Comparison of ENCODE assay signal across 8 cellular contexts in the genomic region with DNA sequence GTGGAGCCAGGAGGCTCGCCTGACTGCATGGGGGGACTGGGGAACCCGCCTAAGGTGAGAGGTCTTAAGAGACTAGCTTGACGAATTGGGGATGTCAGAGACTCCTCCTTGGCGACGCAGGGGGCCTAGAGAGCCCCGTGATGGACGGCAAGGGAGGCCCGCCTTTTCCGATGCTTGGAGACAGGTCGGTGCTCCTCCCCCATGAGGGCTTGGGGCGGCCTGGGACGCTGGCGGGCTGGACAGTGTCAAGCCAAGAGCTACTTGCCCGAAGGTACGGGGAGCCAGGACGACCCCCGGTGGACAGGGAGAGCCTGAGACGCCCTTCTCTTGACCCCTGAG. TPM values are rescaled to one million over a fixed set of nuclear protein-coding genes. Genes with fewer than 3 reads are reported as not detected.
DNase-seq lines count a peak whose midpoint lies in the region; ATAC-seq and FAIRE-seq lines count a peak whose summit lies in the region.

No MANE protein-coding gene starts in this region.

- no peaks in the 10 kb centered on the region for H3K9me3 ChIP-seq in small intestine (ENCODE audit: control insufficient read depth, low read depth)

- H3K4me1 ChIP-seq in small intestine (ENCODE audit: control insufficient read depth in 2 of 2, insufficient read depth in 1 of 2, low read depth in 1 of 2, low read length in 1 of 2), result peaks cover 2 to 9% of the 10 kb centered on the region in 2 donors

- ATAC-seq in HG02763 (IDR thresholded peaks at IDR 0.05; ENCODE audit: unreplicated experiment), result peak; percentile 16

- WGBS in small intestine, 3 donors, result 1 to 2% (median 2%) methylated on average over 18 of the region's 18 CpGs

- peak overlapping the region; percentile 52 for H3K27ac ChIP-seq in angular gyrus (ENCODE audit: low read depth, low read length)
- peak overlapping the region; percentile 73 to 89 for H3K27ac ChIP-seq in small intestine (ENCODE audit: low read depth in 1 of 2, low read length in 1 of 2)

- FAIRE-seq in small intestine (lab: Jason Lieb, UNC), result no peak

- peak overlapping the region; percentile 78 for H3K4me3 ChIP-seq in iPS-11a (ENCODE audit: low read depth, low read length)
- peak overlapping the region; percentile 76 to 90 for H3K4me3 ChIP-seq in small intestine (ENCODE audit: low read depth in 1 of 2, low read length in 2 of 2)

- peaks cover 0 to 5% of the 10 kb centered on the region in 2 donors for H3K36me3 ChIP-seq in small intestine (ENCODE audit: control insufficient read depth in 2 of 2, insufficient read depth in 2 of 2, low read length in 2 of 2)

- DNase-seq in activated CD8-positive, alpha-beta memory T cell treated with anti-CD3 and anti-CD28 coated beads, Interleukin-2, amount 50 U/mL, for 48 hours, result peak; percentile 75
- no peak for DNase-seq in activated CD8-positive, alpha-beta memory T cell treated with anti-CD3 and anti-CD28 coated beads, Interleukin-2, amount 50 U/mL, for 4 hours
- DNase-seq in NCI-H69 (lab: John Stamatoyannopoulos, UW) (peak; percentile 61), small intestine (peak; percentile 40), NCI-H1436 treated with DMSO at 0.1 percent for 48 hours (lab: John Stamatoyannopoulos, UW) (no peak)

- no peaks in the 10 kb centered on the region for H3K27me3 ChIP-seq in small intestine (ENCODE audit: control insufficient read depth in 2 of 2, insufficient read depth in 2 of 2, low read length in 2 of 2)

RNA-seq across cellular contexts. Expression of a gene that starts 0.6 kb away (rescaled TPM):
- polyA plus RNA-seq in small intestine, result 10 to 100 TPM; 28.4 to 58.4 (median 44.5) TPM

RNA-seq across cellular contexts. Expression of a gene that starts 13.0 kb away (rescaled TPM):
- polyA plus RNA-seq in small intestine, result 1 to 10 TPM; 3.0 to 4.1 (median 3.4) TPM

RNA-seq across cellular contexts. Expression of a gene that starts 18.4 kb away (rescaled TPM):
- 10 to 100 TPM; 14.3 to 19.7 (median 15.1) TPM for polyA plus RNA-seq in small intestine

RNA-seq across cellular contexts. Expression of a gene that starts 37.0 kb away (rescaled TPM):
- 1 to 10 TPM in 2 of 3 donors, under 1 TPM in 1; 0.45 to 7.5 (median 1.9) TPM for polyA plus RNA-seq in small intestine

RNA-seq across cellular contexts. Expression of a gene that starts 58.5 kb away (rescaled TPM):
- 1 to 10 TPM; 5.3 to 6.9 (median 6.2) TPM for polyA plus RNA-seq in small intestine

Comparison
In these comparisons a context has a peak if more than half of its experiments do, and no peak if none do; other contexts are left out.
1. DNase-seq: peak in activated CD8-positive, alpha-beta memory T cell treated with anti-CD3 and anti-CD28 coated beads, Interleukin-2, amount 50 U/mL, for 48 hours (single experiment), NCI-H69 (single experiment) and small intestine (single experiment); none in activated CD8-positive, alpha-beta memory T cell treated with anti-CD3 and anti-CD28 coated beads, Interleukin-2, amount 50 U/mL, for 4 hours (single experiment) and NCI-H1436 treated with DMSO at 0.1 percent for 48 hours (single experiment).